In genomic region chrX:11111947-11112346, GRCh38 we compare ENCODE assay signal across 8 cellular contexts. TPM values are rescaled to one million over a fixed set of nuclear protein-coding genes. Genes with fewer than 3 reads are reported as not detected.
DNase-seq lines count a peak whose midpoint lies in the region; ATAC-seq and TF ChIP-seq lines count a peak whose summit lies in the region.

No MANE protein-coding gene starts in this region.

- H3F3A ChIP-seq in smooth muscle cell (ENCODE audit: low read depth), result no peaks in the 10 kb centered on the region

- H3K4me1 Mint-ChIP-seq in activated B cell treated with CpG ODN at 0.5 μM for 24 hours, result peaks cover 38% of the 10 kb centered on the region

- H3K36me3 ChIP-seq in HAP-1 (replicated peaks) (peaks cover 46% of the 10 kb centered on the region), iPS DF 6.9 (ENCODE audit: control insufficient read depth, insufficient read depth, low read length) (no peaks in the 10 kb centered on the region; the same call in 1 of the 2 replicates), smooth muscle cell (ENCODE audit: low read depth) (peaks cover 4% of the 10 kb centered on the region)

- intact Hi-C loops in activated B cell treated with CpG ODN at 0.5 μM for 24 hours (cut with micrococcal nuclease), result loop anchor here (1.0 to 10.0 kb wide), 5 partner anchors 25 to 1127 kb away; partner anchors contain the start of genes CLCN4 and MSL3

- H3K9me3 Mint-ChIP-seq in activated B cell treated with CpG ODN at 0.5 μM for 24 hours, result no peaks in the 10 kb centered on the region

- H3K4me2 ChIP-seq in smooth muscle cell, result peak overlapping the region; percentile 86

- no CpG with 5 or more reads among the region's 9 CpGs for WGBS in iPS DF 6.9 (ENCODE audit: insufficient coverage, insufficient read length)
- 81% methylated on average over 9 of the region's 9 CpGs for WGBS in smooth muscle cell (ENCODE audit: low lambda C conversion rate)

- H3K4me1 ChIP-seq in HAP-1, result peaks cover 7% of the 10 kb centered on the region
- H3K4me1 ChIP-seq in iPS DF 6.9 (ENCODE audit: control insufficient read depth, insufficient read depth, low read length), result no peaks in the 10 kb centered on the region
- no peaks in the 10 kb centered on the region for H3K4me1 ChIP-seq in smooth muscle cell (ENCODE audit: low read depth)

- ATAC-seq in activated B cell treated with CpG ODN at 0.5 μM for 24 hours (ENCODE audit: low read depth) (no peak), esophagus mucosa (no peak), HG03457 (IDR thresholded peaks at IDR 0.05; ENCODE audit: unreplicated experiment) (no peak)

- H3K27ac Mint-ChIP-seq in activated B cell treated with CpG ODN at 0.5 μM for 24 hours, result peak overlapping the region; percentile 94

- H3K27me3 Mint-ChIP-seq in activated B cell treated with CpG ODN at 0.5 μM for 24 hours, result no peaks in the 10 kb centered on the region

- CTCF ChIA-PET in activated B cell treated with CpG ODN at 0.5 μM for 24 hours (lab: Charles Lee), result no interaction called here

- DNase-seq in HAP-1 (ENCODE audit: low spot score in 2 of 2) (no peak), activated B cell treated with CpG ODN at 0.5 μM for 24 hours (no peak), iPS DF 6.9 (ENCODE audit: low read depth, low spot score) (no peak), smooth muscle cell (lab: John Stamatoyannopoulos, UW; ENCODE audit: unreplicated experiment) (no peak), T-helper 9 cell (no peak), NCI-H2171 (lab: John Stamatoyannopoulos, UW) (no peak)

- peak overlapping the region; percentile 92 for H3K4me3 Mint-ChIP-seq in activated B cell treated with CpG ODN at 0.5 μM for 24 hours

- peaks cover 7% of the 10 kb centered on the region for H3K79me2 ChIP-seq in smooth muscle cell (ENCODE audit: low read depth)

- H3K9me3 ChIP-seq in HAP-1 (no peaks in the 10 kb centered on the region), iPS DF 6.9 (ENCODE audit: control insufficient read depth, insufficient read depth, low read length) (no peaks in the 10 kb centered on the region), smooth muscle cell (replicated peaks; ENCODE audit: low read depth) (no peaks in the 10 kb centered on the region)

- no peaks in the 10 kb centered on the region for H4K20me1 ChIP-seq in smooth muscle cell (ENCODE audit: low read depth)

- POLR2A ChIA-PET in activated B cell treated with CpG ODN at 0.5 μM for 24 hours (lab: Charles Lee), result interaction anchor here (0.6 to 0.7 kb wide), 2 partner anchors 99 to 647 kb away, joined by 5 to 8 read pairs; partner anchors contain the start of gene MSL3

- TF ChIP-seq CTCF in activated B cell treated with CpG ODN at 0.5 μM for 24 hours (IDR thresholded peaks at IDR 0.05), result no peak
- TF ChIP-seq CTCF in smooth muscle cell (IDR thresholded peaks at IDR 0.05; ENCODE audit: borderline replicate concordance, insufficient read depth, poor library complexity, severe bottlenecking), result no peak

- peak overlapping the region; percentile 93 for H3K9ac ChIP-seq in smooth muscle cell (ENCODE audit: low read depth)

- H3K27ac ChIP-seq in iPS DF 6.9 (ENCODE audit: low read length) (no peak overlapping the region), smooth muscle cell (ENCODE audit: low read depth) (peak overlapping the region; percentile 86)

- in situ Hi-C loops in HAP-1 (cut with MboI; ENCODE audit: low sequenced_read_pairs), result no loop called here

- no peak overlapping the region for H2AFZ ChIP-seq in smooth muscle cell (ENCODE audit: low read depth)

- H3K4me3 ChIP-seq in HAP-1, result peak overlapping the region; percentile 96
- H3K4me3 ChIP-seq in iPS DF 6.9 (ENCODE audit: low read length), result peak overlapping the region; percentile 74; the same call in 1 of the 2 replicates
- peak overlapping the region; percentile 62 for H3K4me3 ChIP-seq in smooth muscle cell

- H3K27me3 ChIP-seq in HAP-1 (ENCODE audit: low read depth) (no peaks in the 10 kb centered on the region), iPS DF 6.9 (ENCODE audit: control insufficient read depth, insufficient read depth, low read length) (no peaks in the 10 kb centered on the region), smooth muscle cell (ENCODE audit: low read depth) (no peaks in the 10 kb centered on the region)

- peaks cover 32% of the 10 kb centered on the region for H3K36me3 Mint-ChIP-seq in activated B cell treated with CpG ODN at 0.5 μM for 24 hours (ENCODE audit: low read depth)

RNA-seq across cellular contexts. Expression of gene HCCS, which starts 0.8 kb away (rescaled TPM):
- total RNA-seq in activated B cell treated with CpG ODN at 0.5 μM for 24 hours, result 22.6 and 26.6 TPM in 2 replicates
- 18.8 and 25.8 TPM in 2 replicates for total RNA-seq in smooth muscle cell
- 27.3 and 36.9 TPM in 2 replicates for polyA plus RNA-seq in smooth muscle cell
- total RNA-seq in esophagus mucosa, result 17.0 TPM
